1 cellular context compared by ENCODE assay signal in the genomic region with DNA sequence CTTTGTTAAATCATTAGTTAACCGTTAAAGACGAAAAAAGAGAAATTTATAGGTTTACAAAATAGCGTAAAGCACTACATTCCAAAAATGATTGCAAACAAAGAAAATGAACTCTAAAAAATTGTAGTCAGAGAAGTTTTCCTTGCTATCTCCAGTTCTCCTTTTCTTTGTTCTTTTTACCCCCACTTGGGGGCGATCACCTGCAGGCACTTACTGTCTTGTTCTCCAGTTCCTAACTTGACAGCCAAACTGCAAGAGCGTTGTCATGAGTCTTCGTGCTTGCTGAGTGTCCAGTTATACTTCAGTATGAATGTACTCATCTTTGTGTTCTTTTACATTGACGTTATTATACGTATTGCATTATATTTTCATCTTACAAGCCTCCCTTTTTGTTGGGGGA.
TF ChIP-seq lines count a peak whose summit lies in the region.

No MANE protein-coding gene starts in this region.

TF ChIP-seq in GM12878, 131 proteins besides CTCF, POLR2A, EP300 and RAD21:
- TF ChIP-seq, protein P1, sequence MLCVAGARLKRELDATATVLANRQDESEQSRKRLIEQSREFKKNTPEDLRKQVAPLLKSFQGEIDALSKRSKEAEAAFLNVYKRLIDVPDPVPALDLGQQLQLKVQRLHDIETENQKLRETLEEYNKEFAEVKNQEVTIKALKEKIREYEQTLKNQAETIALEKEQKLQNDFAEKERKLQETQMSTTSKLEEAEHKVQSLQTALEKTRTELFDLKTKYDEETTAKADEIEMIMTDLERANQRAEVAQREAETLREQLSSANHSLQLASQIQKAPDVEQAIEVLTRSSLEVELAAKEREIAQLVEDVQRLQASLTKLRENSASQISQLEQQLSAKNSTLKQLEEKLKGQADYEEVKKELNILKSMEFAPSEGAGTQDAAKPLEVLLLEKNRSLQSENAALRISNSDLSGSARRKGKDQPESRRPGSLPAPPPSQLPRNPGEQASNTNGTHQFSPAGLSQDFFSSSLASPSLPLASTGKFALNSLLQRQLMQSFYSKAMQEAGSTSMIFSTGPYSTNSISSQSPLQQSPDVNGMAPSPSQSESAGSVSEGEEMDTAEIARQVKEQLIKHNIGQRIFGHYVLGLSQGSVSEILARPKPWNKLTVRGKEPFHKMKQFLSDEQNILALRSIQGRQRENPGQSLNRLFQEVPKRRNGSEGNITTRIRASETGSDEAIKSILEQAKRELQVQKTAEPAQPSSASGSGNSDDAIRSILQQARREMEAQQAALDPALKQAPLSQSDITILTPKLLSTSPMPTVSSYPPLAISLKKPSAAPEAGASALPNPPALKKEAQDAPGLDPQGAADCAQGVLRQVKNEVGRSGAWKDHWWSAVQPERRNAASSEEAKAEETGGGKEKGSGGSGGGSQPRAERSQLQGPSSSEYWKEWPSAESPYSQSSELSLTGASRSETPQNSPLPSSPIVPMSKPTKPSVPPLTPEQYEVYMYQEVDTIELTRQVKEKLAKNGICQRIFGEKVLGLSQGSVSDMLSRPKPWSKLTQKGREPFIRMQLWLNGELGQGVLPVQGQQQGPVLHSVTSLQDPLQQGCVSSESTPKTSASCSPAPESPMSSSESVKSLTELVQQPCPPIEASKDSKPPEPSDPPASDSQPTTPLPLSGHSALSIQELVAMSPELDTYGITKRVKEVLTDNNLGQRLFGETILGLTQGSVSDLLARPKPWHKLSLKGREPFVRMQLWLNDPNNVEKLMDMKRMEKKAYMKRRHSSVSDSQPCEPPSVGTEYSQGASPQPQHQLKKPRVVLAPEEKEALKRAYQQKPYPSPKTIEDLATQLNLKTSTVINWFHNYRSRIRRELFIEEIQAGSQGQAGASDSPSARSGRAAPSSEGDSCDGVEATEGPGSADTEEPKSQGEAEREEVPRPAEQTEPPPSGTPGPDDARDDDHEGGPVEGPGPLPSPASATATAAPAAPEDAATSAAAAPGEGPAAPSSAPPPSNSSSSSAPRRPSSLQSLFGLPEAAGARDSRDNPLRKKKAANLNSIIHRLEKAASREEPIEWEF (IDR thresholded peaks at IDR 0.05; ENCODE audit: insufficient replicate concordance, low read depth, low read length), result no peak
- TF ChIP-seq, protein P2, sequence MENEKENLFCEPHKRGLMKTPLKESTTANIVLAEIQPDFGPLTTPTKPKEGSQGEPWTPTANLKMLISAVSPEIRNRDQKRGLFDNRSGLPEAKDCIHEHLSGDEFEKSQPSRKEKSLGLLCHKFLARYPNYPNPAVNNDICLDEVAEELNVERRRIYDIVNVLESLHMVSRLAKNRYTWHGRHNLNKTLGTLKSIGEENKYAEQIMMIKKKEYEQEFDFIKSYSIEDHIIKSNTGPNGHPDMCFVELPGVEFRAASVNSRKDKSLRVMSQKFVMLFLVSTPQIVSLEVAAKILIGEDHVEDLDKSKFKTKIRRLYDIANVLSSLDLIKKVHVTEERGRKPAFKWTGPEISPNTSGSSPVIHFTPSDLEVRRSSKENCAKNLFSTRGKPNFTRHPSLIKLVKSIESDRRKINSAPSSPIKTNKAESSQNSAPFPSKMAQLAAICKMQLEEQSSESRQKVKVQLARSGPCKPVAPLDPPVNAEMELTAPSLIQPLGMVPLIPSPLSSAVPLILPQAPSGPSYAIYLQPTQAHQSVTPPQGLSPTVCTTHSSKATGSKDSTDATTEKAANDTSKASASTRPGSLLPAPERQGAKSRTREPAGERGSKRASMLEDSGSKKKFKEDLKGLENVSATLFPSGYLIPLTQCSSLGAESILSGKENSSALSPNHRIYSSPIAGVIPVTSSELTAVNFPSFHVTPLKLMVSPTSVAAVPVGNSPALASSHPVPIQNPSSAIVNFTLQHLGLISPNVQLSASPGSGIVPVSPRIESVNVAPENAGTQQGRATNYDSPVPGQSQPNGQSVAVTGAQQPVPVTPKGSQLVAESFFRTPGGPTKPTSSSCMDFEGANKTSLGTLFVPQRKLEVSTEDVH (IDR thresholded peaks at IDR 0.05; ENCODE audit: low read depth, partially characterized antibody), result no peak
- TF ChIP-seq YY1 (IDR thresholded peaks at IDR 0.05; ENCODE audit: low read depth, low read length) (no peak), MYC (IDR thresholded peaks at IDR 0.05; ENCODE audit: insufficient read depth, insufficient read length, insufficient replicate concordance, low read length, severe bottlenecking) (no peak), RUNX3 (IDR thresholded peaks at IDR 0.05; ENCODE audit: low read length) (no peak), HDAC6 (IDR thresholded peaks at IDR 0.05; ENCODE audit: unreplicated experiment) (no peak), TCF12 (IDR thresholded peaks at IDR 0.05; ENCODE audit: low read depth, low read length) (no peak), POLR2AphosphoS5 (IDR thresholded peaks at IDR 0.05; ENCODE audit: low read length) (no peak), MTA3 (IDR thresholded peaks at IDR 0.05; ENCODE audit: borderline replicate concordance, low read length) (no peak), NR2C1 (IDR thresholded peaks at IDR 0.05) (no peak), SUZ12 (IDR thresholded peaks at IDR 0.05; ENCODE audit: unreplicated experiment) (no peak), CREB1 (IDR thresholded peaks at IDR 0.05; ENCODE audit: low read depth) (no peak), STAT3 (IDR thresholded peaks at IDR 0.05; ENCODE audit: low read depth, low read length) (no peak)
- TF ChIP-seq, protein P3, sequence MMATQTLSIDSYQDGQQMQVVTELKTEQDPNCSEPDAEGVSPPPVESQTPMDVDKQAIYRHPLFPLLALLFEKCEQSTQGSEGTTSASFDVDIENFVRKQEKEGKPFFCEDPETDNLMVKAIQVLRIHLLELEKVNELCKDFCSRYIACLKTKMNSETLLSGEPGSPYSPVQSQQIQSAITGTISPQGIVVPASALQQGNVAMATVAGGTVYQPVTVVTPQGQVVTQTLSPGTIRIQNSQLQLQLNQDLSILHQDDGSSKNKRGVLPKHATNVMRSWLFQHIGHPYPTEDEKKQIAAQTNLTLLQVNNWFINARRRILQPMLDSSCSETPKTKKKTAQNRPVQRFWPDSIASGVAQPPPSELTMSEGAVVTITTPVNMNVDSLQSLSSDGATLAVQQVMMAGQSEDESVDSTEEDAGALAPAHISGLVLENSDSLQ (IDR thresholded peaks at IDR 0.05), result no peak
